Comparison of ENCODE assay signal across 9 cellular contexts in the genomic region with DNA sequence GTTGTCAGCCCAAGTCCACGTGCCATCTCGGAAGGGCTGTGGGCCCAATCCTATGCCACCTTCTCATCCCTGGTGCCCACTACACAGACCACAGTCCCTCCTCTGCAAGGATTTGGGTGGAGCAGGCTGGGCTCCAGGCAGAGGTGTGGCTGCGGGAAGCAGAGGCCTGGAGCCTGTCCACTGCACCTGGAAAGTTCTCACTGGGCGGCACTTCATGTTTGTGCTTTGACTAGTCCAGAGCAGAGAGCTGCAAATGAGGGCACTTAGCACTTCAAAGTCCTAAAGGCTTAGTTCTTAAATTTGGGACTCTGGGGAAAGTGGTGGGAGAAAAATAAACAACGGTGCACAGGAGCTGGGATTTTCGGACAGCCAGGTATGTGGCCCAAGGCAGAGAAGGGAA.
"Had no signal": no experiment of that assay in that cellular context is flagged by ENCODE, and none has a peak within 500 bp of the region (broad histone marks: within the 10 kb centered on the region; RNA-seq: fewer than 3 reads in every experiment).

No MANE protein-coding gene starts in this region.

- H3K27ac Mint-ChIP-seq: H9 had no signal

- ATAC-seq: K562 had no signal

- DNase-seq: GOT3, H9, HCEC 1CT, IMR-90, Kasumi-1, KG1 had no signal

- H3K4me1 Mint-ChIP-seq: H9 had no signal

- FAIRE-seq: H54, HTR-8/SVneo, K562 had no signal

- H3K9me3 Mint-ChIP-seq: H9 had no signal

- H3K4me3 ChIP-seq: K562 had no signal

- H3K4me3 Mint-ChIP-seq: H9 had no signal
